In the genomic region with DNA sequence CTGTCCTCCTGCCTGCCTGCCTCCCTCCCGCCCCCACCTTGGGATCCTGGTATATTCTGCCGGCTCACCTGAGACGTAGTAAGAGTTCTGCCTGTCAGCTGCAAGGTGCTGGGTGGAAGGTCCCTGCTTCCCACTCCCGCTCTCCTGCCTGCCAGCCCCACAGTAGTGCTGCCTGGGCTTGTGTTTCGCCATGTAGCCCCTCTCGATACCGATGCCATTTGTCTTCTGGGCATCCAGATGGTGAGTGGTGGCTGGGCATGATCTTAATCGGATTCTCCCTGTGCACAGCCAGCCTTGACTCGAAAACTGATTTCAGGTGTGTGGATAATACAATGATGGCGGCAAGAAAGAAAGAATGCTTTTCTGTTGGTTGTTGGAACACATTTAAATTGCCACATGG, we compare ENCODE assay signal across 26 cellular contexts.
"Had no signal": no experiment of that assay in that cellular context is flagged by ENCODE, and none has a peak within 500 bp of the region (broad histone marks: within the 10 kb centered on the region; RNA-seq: fewer than 3 reads in every experiment).

No MANE protein-coding gene starts in this region.

- H3K4me3 ChIP-seq: coronary artery, esophagus squamous epithelium, gastrocnemius medialis, mucosa of descending colon, smooth muscle cell, testis, vagina had no signal

- H3K9me3 Mint-ChIP-seq: activated naive CD4-positive, alpha-beta T cell treated with anti-CD3 and anti-CD28 coated beads for 36 hours; activated naive CD8-positive, alpha-beta T cell treated with anti-CD3 and anti-CD28 coated beads, Interleukin-2, amount 10 ng/mL, durations not matched to agents 7 days and 5 days; memory B cell; nephron progenitor cell; stimulated activated naive B cell treated with anti-CD40 and anti-IgM and Interleukin-4, amounts not matched to agents 10 μg/mL and 1 μg/mL and 100 μg/mL, for 72 hours; type B pancreatic cell had no signal

- ATAC-seq: gastrocnemius medialis; mucosa of descending colon; sciatic nerve; stimulated activated naive B cell treated with anti-CD40 and anti-IgM and Interleukin-4, amounts not matched to agents 10 μg/mL and 1 μg/mL and 100 μg/mL, for 72 hours had no signal

- FAIRE-seq: bronchial epithelial cell had no signal

- H3K4me2 ChIP-seq: smooth muscle cell had no signal

- H3K4me3 Mint-ChIP-seq: activated naive CD4-positive, alpha-beta T cell treated with anti-CD3 and anti-CD28 coated beads for 36 hours; activated naive CD8-positive, alpha-beta T cell treated with anti-CD3 and anti-CD28 coated beads, Interleukin-2, amount 10 ng/mL, durations not matched to agents 7 days and 5 days; memory B cell; nephron progenitor cell; stimulated activated naive B cell treated with anti-CD40 and anti-IgM and Interleukin-4, amounts not matched to agents 10 μg/mL and 1 μg/mL and 100 μg/mL, for 72 hours; type B pancreatic cell had no signal

- H3K27ac Mint-ChIP-seq: activated naive CD4-positive, alpha-beta T cell treated with anti-CD3 and anti-CD28 coated beads for 36 hours; activated naive CD8-positive, alpha-beta T cell treated with anti-CD3 and anti-CD28 coated beads, Interleukin-2, amount 10 ng/mL, durations not matched to agents 7 days and 5 days; memory B cell; nephron progenitor cell; stimulated activated naive B cell treated with anti-CD40 and anti-IgM and Interleukin-4, amounts not matched to agents 10 μg/mL and 1 μg/mL and 100 μg/mL, for 72 hours; type B pancreatic cell had no signal

- H3K9me3 ChIP-seq: esophagus squamous epithelium, gastrocnemius medialis, mucosa of descending colon, testis, vagina had no signal

- H3K36me3 Mint-ChIP-seq: activated naive CD8-positive, alpha-beta T cell treated with anti-CD3 and anti-CD28 coated beads, Interleukin-2, amount 10 ng/mL, durations not matched to agents 7 days and 5 days; memory B cell; stimulated activated naive B cell treated with anti-CD40 and anti-IgM and Interleukin-4, amounts not matched to agents 10 μg/mL and 1 μg/mL and 100 μg/mL, for 72 hours had no signal

- DNase-seq: activated CD4-positive, alpha-beta T cell treated with anti-CD3 and anti-CD28 coated beads for 4 hours; activated CD4-positive, alpha-beta T cell treated with anti-CD3 and anti-CD28 coated beads, Interleukin-2, amount 50 U/mL, for 48 hours; activated CD4-positive, CD25-positive, alpha-beta regulatory T cell; activated CD8-positive, alpha-beta memory T cell treated with anti-CD3 and anti-CD28 coated beads, Interleukin-2, amount 50 U/mL, for 48 hours; activated naive CD4-positive, alpha-beta T cell treated with anti-CD3 and anti-CD28 coated beads for 36 hours; activated naive CD8-positive, alpha-beta T cell treated with anti-CD3 and anti-CD28 coated beads, Interleukin-2, amount 10 ng/mL, durations not matched to agents 7 days and 5 days; activated T-cell treated with anti-CD3 and anti-CD28 coated beads, Interleukin-2, amount 50 U/mL, for 48 hours; amniotic stem cell; esophagus squamous epithelium; gastrocnemius medialis; islet precursor cell; left cardiac atrium; mucosa of descending colon; nephron progenitor cell; occipital lobe; stimulated activated CD4-positive, alpha-beta T cell treated with anti-CD3 and anti-CD28 coated beads, Interleukin-15, amount 100 ng/mL, for 24 hours; stimulated activated naive B cell treated with anti-CD40 and anti-IgM and Interleukin-4, amounts not matched to agents 10 μg/mL and 1 μg/mL and 100 μg/mL, for 72 hours; T1000; testis had no signal

- H3K27me3 Mint-ChIP-seq: type B pancreatic cell had no signal

- H3K27me3 ChIP-seq: esophagus squamous epithelium, gastrocnemius medialis, testis, vagina had no signal

- H3K27ac ChIP-seq: coronary artery, esophagus squamous epithelium, gastrocnemius medialis, testis, vagina had no signal

- H3K36me3 ChIP-seq: esophagus squamous epithelium, gastrocnemius medialis, vagina had no signal

- H3K4me1 Mint-ChIP-seq: activated naive CD8-positive, alpha-beta T cell treated with anti-CD3 and anti-CD28 coated beads, Interleukin-2, amount 10 ng/mL, durations not matched to agents 7 days and 5 days; memory B cell; stimulated activated naive B cell treated with anti-CD40 and anti-IgM and Interleukin-4, amounts not matched to agents 10 μg/mL and 1 μg/mL and 100 μg/mL, for 72 hours had no signal
